Comparison of ENCODE assay signal across 1 cellular context in the genomic region with DNA sequence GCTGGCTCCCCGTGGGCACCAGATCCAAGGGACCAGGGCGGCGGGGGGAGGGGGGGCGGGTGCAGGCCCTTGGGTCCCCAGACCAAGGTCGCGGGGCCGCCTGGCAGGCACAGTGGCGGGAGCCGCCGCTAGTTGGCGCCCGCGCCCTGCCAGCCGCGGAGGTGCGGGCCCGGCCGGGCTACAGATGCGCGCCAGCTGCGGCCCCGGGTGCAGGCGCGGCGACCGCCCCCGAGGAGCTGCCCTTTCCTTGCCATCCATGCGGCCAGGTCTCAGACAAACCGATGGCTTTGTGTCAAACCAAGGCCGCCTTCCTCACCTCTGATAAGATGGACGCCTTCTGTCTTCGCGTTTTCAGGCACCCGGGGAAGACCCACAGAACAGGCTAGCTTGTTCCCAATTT.
TF ChIP-seq lines count a peak whose summit lies in the region.

No MANE protein-coding gene starts in this region.

TF ChIP-seq in GM23338, 12 proteins besides CTCF, POLR2A, EP300 and RAD21 (continued from another document):
- no peak for TF ChIP-seq ZNF462 (CRISPR knock-in tag; IDR thresholded peaks at IDR 0.05)
- TF ChIP-seq NANOG (IDR thresholded peaks at IDR 0.05; ENCODE audit: borderline replicate concordance), result no peak
- TF ChIP-seq CREB1 (CRISPR knock-in tag; IDR thresholded peaks at IDR 0.05; ENCODE audit: low read depth), result no peak
- TF ChIP-seq POLR2AphosphoS5 (IDR thresholded peaks at IDR 0.05; ENCODE audit: low read depth), result no peak
- TF ChIP-seq ZNF114 (CRISPR knock-in tag; IDR thresholded peaks at IDR 0.05), result no peak
- TF ChIP-seq, protein P1, sequence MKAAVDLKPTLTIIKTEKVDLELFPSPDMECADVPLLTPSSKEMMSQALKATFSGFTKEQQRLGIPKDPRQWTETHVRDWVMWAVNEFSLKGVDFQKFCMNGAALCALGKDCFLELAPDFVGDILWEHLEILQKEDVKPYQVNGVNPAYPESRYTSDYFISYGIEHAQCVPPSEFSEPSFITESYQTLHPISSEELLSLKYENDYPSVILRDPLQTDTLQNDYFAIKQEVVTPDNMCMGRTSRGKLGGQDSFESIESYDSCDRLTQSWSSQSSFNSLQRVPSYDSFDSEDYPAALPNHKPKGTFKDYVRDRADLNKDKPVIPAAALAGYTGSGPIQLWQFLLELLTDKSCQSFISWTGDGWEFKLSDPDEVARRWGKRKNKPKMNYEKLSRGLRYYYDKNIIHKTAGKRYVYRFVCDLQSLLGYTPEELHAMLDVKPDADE (IDR thresholded peaks at IDR 0.05), result no peak
- TF ChIP-seq, protein P2, sequence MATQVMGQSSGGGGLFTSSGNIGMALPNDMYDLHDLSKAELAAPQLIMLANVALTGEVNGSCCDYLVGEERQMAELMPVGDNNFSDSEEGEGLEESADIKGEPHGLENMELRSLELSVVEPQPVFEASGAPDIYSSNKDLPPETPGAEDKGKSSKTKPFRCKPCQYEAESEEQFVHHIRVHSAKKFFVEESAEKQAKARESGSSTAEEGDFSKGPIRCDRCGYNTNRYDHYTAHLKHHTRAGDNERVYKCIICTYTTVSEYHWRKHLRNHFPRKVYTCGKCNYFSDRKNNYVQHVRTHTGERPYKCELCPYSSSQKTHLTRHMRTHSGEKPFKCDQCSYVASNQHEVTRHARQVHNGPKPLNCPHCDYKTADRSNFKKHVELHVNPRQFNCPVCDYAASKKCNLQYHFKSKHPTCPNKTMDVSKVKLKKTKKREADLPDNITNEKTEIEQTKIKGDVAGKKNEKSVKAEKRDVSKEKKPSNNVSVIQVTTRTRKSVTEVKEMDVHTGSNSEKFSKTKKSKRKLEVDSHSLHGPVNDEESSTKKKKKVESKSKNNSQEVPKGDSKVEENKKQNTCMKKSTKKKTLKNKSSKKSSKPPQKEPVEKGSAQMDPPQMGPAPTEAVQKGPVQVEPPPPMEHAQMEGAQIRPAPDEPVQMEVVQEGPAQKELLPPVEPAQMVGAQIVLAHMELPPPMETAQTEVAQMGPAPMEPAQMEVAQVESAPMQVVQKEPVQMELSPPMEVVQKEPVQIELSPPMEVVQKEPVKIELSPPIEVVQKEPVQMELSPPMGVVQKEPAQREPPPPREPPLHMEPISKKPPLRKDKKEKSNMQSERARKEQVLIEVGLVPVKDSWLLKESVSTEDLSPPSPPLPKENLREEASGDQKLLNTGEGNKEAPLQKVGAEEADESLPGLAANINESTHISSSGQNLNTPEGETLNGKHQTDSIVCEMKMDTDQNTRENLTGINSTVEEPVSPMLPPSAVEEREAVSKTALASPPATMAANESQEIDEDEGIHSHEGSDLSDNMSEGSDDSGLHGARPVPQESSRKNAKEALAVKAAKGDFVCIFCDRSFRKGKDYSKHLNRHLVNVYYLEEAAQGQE (IDR thresholded peaks at IDR 0.05; ENCODE audit: unreplicated experiment), result no peak
- TF ChIP-seq ZNF331 (CRISPR knock-in tag; IDR thresholded peaks at IDR 0.05; ENCODE audit: low read depth), result no peak
- TF ChIP-seq STAT1 (IDR thresholded peaks at IDR 0.05; ENCODE audit: unreplicated experiment), result no peak
TF ChIP-seq in GM23338: peak in this region for 0.
